ENCODE assay signal across 11 cellular contexts in genomic region chr7:152030561-152030960, GRCh38.
"Had no signal": no experiment of that assay in that cellular context is flagged by ENCODE, and none has a peak within 500 bp of the region (broad histone marks: within the 10 kb centered on the region; RNA-seq: fewer than 3 reads in every experiment).

No MANE protein-coding gene starts in this region.

- H3K27ac ChIP-seq: breast epithelium, foreskin keratinocyte, ovary, testis had no signal

- H3K27ac Mint-ChIP-seq: activated CD8-positive, alpha-beta memory T cell treated with anti-CD3 and anti-CD28 coated beads, Interleukin-2, amount 10 ng/mL, durations not matched to agents 7 days and 5 days; activated naive CD4-positive, alpha-beta T cell treated with anti-CD3 and anti-CD28 coated beads, Interleukin-2, amount 50 U/mL, for 24 hours; nephron progenitor cell had no signal

- ATAC-seq: activated CD4-positive, CD25-positive, alpha-beta regulatory T cell treated with anti-CD3 and anti-CD28 coated beads, Interleukin-2, amount 50 U/mL, for 24 hours; activated CD8-positive, alpha-beta memory T cell treated with anti-CD3 and anti-CD28 coated beads, Interleukin-2, amount 10 ng/mL, durations not matched to agents 7 days and 5 days; activated T-cell treated with anti-CD3 and anti-CD28 coated beads, Interleukin-2, amount 50 U/mL, for 4 hours; foreskin keratinocyte had no signal

- DNase-seq: activated CD8-positive, alpha-beta memory T cell treated with anti-CD3 and anti-CD28 coated beads, Interleukin-2, amount 10 ng/mL, durations not matched to agents 7 days and 5 days; activated T-cell treated with anti-CD3 and anti-CD28 coated beads, Interleukin-2, amount 50 U/mL, for 4 hours; foreskin keratinocyte; stimulated activated CD4-positive, alpha-beta T cell treated with anti-CD3 and anti-CD28 coated beads, Interleukin-12 subunit alpha, Interleukin-12 subunit beta, amount 100 ng/mL, for 4 hours; stimulated activated naive CD4-positive, alpha-beta T cell treated with Interleukin-2 at 50 U/mL for 16 hours had no signal

- H3K36me3 ChIP-seq: breast epithelium, ovary had no signal

- H3K27me3 Mint-ChIP-seq: activated CD8-positive, alpha-beta memory T cell treated with anti-CD3 and anti-CD28 coated beads, Interleukin-2, amount 10 ng/mL, durations not matched to agents 7 days and 5 days; activated naive CD4-positive, alpha-beta T cell treated with anti-CD3 and anti-CD28 coated beads, Interleukin-2, amount 50 U/mL, for 24 hours had no signal

- H3K4me3 Mint-ChIP-seq: activated CD8-positive, alpha-beta memory T cell treated with anti-CD3 and anti-CD28 coated beads, Interleukin-2, amount 10 ng/mL, durations not matched to agents 7 days and 5 days; activated naive CD4-positive, alpha-beta T cell treated with anti-CD3 and anti-CD28 coated beads, Interleukin-2, amount 50 U/mL, for 24 hours; activated T-cell treated with anti-CD3 and anti-CD28 coated beads, Interleukin-2, amount 50 U/mL, for 4 hours; nephron progenitor cell had no signal

- H3K9me3 Mint-ChIP-seq: activated naive CD4-positive, alpha-beta T cell treated with anti-CD3 and anti-CD28 coated beads, Interleukin-2, amount 50 U/mL, for 24 hours; activated T-cell treated with anti-CD3 and anti-CD28 coated beads, Interleukin-2, amount 50 U/mL, for 4 hours had no signal

- H3K27me3 ChIP-seq: breast epithelium, foreskin keratinocyte, ovary, testis had no signal

- H3K4me3 ChIP-seq: breast epithelium, ovary, testis had no signal

- H3K4me1 ChIP-seq: foreskin keratinocyte had no signal

- H3K9me3 ChIP-seq: ovary, testis had no signal
